ENCODE assay signal across 8 cellular contexts in genomic region chr1:15684042-15684461, GRCh38. TPM values are rescaled to one million over a fixed set of nuclear protein-coding genes. Genes with fewer than 3 reads are reported as not detected.
DNase-seq lines count a peak whose midpoint lies in the region; ATAC-seq, FAIRE-seq and TF ChIP-seq lines count a peak whose summit lies in the region.

Gene PLEKHM2 (plus strand): TSS chr1:15684320. CDS start chr1:15684559, 239 bp downstream.

- H3K36me3 Mint-ChIP-seq in HFFc6 (ENCODE audit: low read depth) = peaks cover 7% of the 10 kb centered on the region
- peaks cover 0 to 16% of the 10 kb centered on the region in 2 donors for H3K36me3 Mint-ChIP-seq in activated naive CD4-positive, alpha-beta T cell treated with anti-CD3 and anti-CD28 coated beads, Interleukin-2, amount 50 U/mL, for 72 hours
- H3K36me3 Mint-ChIP-seq in progenitor cell of endocrine pancreas (ENCODE audit: insufficient read depth) = peaks cover 5% of the 10 kb centered on the region

- H3K27me3 Mint-ChIP-seq in HFFc6 (ENCODE audit: insufficient read depth) = peaks cover 6% of the 10 kb centered on the region
- no peaks in the 10 kb centered on the region for H3K27me3 Mint-ChIP-seq in progenitor cell of endocrine pancreas

- DNase-seq in ELR (ENCODE audit: low read depth) = peak; percentile 54
- DNase-seq in HFFc6 = no peak
- peak in 1 of 2 donors; percentile 60 for DNase-seq in activated naive CD4-positive, alpha-beta T cell treated with anti-CD3 and anti-CD28 coated beads, Interleukin-2, amount 50 U/mL, for 72 hours (ENCODE audit: low spot score in 2 of 2)
- DNase-seq in Right ventricle myocardium superior = peak; percentile 63
- DNase-seq in progenitor cell of endocrine pancreas (ENCODE audit: low spot score, unreplicated experiment) = no peak
- no peak for DNase-seq in superior temporal gyrus (ENCODE audit: extremely low spot score)
- no peak for DNase-seq in D721Med (ENCODE audit: insufficient read length, low spot score)

- no peak for TF ChIP-seq CTCF in HFFc6 (IDR thresholded peaks at IDR 0.05)
- no peak for TF ChIP-seq CTCF in progenitor cell of endocrine pancreas (IDR thresholded peaks at IDR 0.05; ENCODE audit: unreplicated experiment)
- no peak for TF ChIP-seq CTCF in D721Med (IDR thresholded peaks at IDR 0.05; ENCODE audit: insufficient read depth, missing control alignments)

- FAIRE-seq in D721Med (lab: Jason Lieb, UNC) = no peak

- TF ChIP-seq POLR2A in Raji (IDR thresholded peaks at IDR 0.05; ENCODE audit: insufficient read depth, low read depth, low read length) = peak; percentile 75

- intact Hi-C loops in Right ventricle myocardium superior (cut with DNase I) = loop anchor here (10.0 kb wide), 1 partner anchor 69 kb away; the partner anchor contains the start of gene DDI2

- peaks cover 56% of the 10 kb centered on the region for H3K4me1 Mint-ChIP-seq in HFFc6 (ENCODE audit: low read depth)
- H3K4me1 Mint-ChIP-seq in progenitor cell of endocrine pancreas (ENCODE audit: low read depth) = peaks cover 21% of the 10 kb centered on the region

- H3K4me3 Mint-ChIP-seq in HFFc6 (peak within 1 kb of the TSS; percentile 93), progenitor cell of endocrine pancreas (ENCODE audit: low read depth) (peak within 1 kb of the TSS; percentile 85)

- peak; percentile 61 to 80 for ATAC-seq in activated naive CD4-positive, alpha-beta T cell treated with anti-CD3 and anti-CD28 coated beads, Interleukin-2, amount 50 U/mL, for 72 hours
- ATAC-seq in Right ventricle myocardium superior (ENCODE audit: poor library complexity) = peak; percentile 82

- peak within 1 kb of the TSS; percentile 89 for H3K27ac Mint-ChIP-seq in HFFc6
- peak within 1 kb of the TSS; percentile 95 to 96 for H3K27ac Mint-ChIP-seq in activated naive CD4-positive, alpha-beta T cell treated with anti-CD3 and anti-CD28 coated beads, Interleukin-2, amount 50 U/mL, for 72 hours
- H3K27ac Mint-ChIP-seq in progenitor cell of endocrine pancreas = peak within 1 kb of the TSS; percentile 96

- no peaks in the 10 kb centered on the region for H3K9me3 Mint-ChIP-seq in HFFc6
- H3K9me3 Mint-ChIP-seq in activated naive CD4-positive, alpha-beta T cell treated with anti-CD3 and anti-CD28 coated beads, Interleukin-2, amount 50 U/mL, for 72 hours = no peaks in the 10 kb centered on the region
- no peaks in the 10 kb centered on the region for H3K9me3 Mint-ChIP-seq in progenitor cell of endocrine pancreas (ENCODE audit: low read depth)

RNA-seq across cellular contexts. Expression of gene PLEKHM2, which starts in this region (rescaled TPM):
- total RNA-seq in HFFc6 (2021; fragmentation: NEBNext Ultra II Directional; extraction: Animal tissue kit (Norgen Biotek cat#: 25700)) = 10 to 100 TPM; 61.5 to 70.5 (median 66.0) TPM
- 10 to 100 TPM; 46.5 to 48.0 TPM for total RNA-seq in activated naive CD4-positive, alpha-beta T cell treated with anti-CD3 and anti-CD28 coated beads, Interleukin-2, amount 50 U/mL, for 72 hours
- total RNA-seq in Right ventricle myocardium superior (81.7 TPM), progenitor cell of endocrine pancreas (60.1 and 70.4 TPM in 2 replicates)

Comparison
In these comparisons a context has a peak if more than half of its experiments do, and no peak if none do; other contexts are left out.
1. DNase-seq: peak in ELR (single experiment) and Right ventricle myocardium superior (single experiment); none in HFFc6 (single experiment), progenitor cell of endocrine pancreas (single experiment), superior temporal gyrus (single experiment) and D721Med (single experiment).
2. Peak in every context shown above with its lines, with median percentiles within 50 percentile points of each other: H3K27ac Mint-ChIP-seq.